ENCODE assay signal across 1 cellular context in genomic region chr15:48970926-48971325, GRCh38. TPM values are rescaled to one million over a fixed set of nuclear protein-coding genes. Genes with fewer than 3 reads are reported as not detected.
"Had no signal": no experiment of that assay in that cellular context is flagged by ENCODE, and none has a peak within 500 bp of the region (broad histone marks: within the 10 kb centered on the region; RNA-seq: fewer than 3 reads in every experiment).

No MANE protein-coding gene starts in this region.

RNA-seq across cellular contexts. Expression of gene SHC4, which starts 7.2 kb away (rescaled TPM):
- total RNA-seq: naive thymus-derived CD8-positive, alpha-beta T cell had no signal
- polyA plus RNA-seq: naive thymus-derived CD8-positive, alpha-beta T cell had no signal
